In the genomic region with DNA sequence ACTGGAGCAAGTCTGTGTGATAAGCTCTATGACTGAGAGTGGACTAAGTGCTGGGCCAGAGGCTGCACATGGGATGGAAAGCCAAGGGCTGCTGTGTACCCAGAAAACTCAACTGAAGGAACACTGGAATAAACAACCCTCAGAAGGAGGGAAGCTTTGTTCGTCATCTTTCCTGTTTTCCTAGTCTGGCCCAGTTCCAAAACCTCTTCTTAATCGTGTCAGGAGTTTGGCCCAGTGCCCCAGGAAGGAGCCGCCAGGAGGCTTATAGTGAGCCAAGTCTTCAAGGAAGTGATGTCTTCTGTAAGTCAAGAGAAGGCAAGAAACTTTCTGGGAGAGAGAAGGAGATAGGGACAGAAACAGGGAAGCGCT, we compare ENCODE assay signal across 10 cellular contexts. TPM values are rescaled to one million over a fixed set of nuclear protein-coding genes. Genes with fewer than 3 reads are reported as not detected.
DNase-seq lines count a peak whose midpoint lies in the region; ATAC-seq and TF ChIP-seq lines count a peak whose summit lies in the region.
"Had no signal": no experiment of that assay in that cellular context is flagged by ENCODE, and none has a peak within 500 bp of the region (broad histone marks: within the 10 kb centered on the region; RNA-seq: fewer than 3 reads in every experiment).

No MANE protein-coding gene starts in this region.

- no peak overlapping the region for H3K4me3 ChIP-seq in upper lobe of right lung

- H3K4me3 Mint-ChIP-seq in activated T-helper 17 cell treated with anti-CD3 and anti-CD28 coated beads, Interleukin-2, amount 50 U/mL, for 72 hours: no peak overlapping the region
- H3K4me3 Mint-ChIP-seq: B cell had no signal

- no peaks in the 10 kb centered on the region for H3K27me3 Mint-ChIP-seq in activated T-helper 17 cell treated with anti-CD3 and anti-CD28 coated beads, Interleukin-2, amount 50 U/mL, for 72 hours
- H3K27me3 Mint-ChIP-seq: B cell had no signal

- no peak for TF ChIP-seq CTCF in upper lobe of right lung (IDR thresholded peaks at IDR 0.05)

- H3K27ac Mint-ChIP-seq in activated T-helper 17 cell treated with anti-CD3 and anti-CD28 coated beads, Interleukin-2, amount 50 U/mL, for 72 hours: peak overlapping the region; percentile 38

- H3K36me3 ChIP-seq in upper lobe of right lung: no peaks in the 10 kb centered on the region
- H3K36me3 ChIP-seq: neutrophil had no signal

- ATAC-seq in activated T-helper 17 cell treated with anti-CD3 and anti-CD28 coated beads, Interleukin-2, amount 50 U/mL, for 72 hours (replicated peaks): no peak
- peak; percentile 49 for ATAC-seq in upper lobe of right lung
- ATAC-seq in stimulated activated naive CD8-positive, alpha-beta T cell treated with anti-CD3 and anti-CD28 coated beads, Interleukin-15, Interleukin-2, amounts not matched to agents 100 U/mL and 50 U/mL, for 24 hours: no peak

- H3K36me3 Mint-ChIP-seq in activated T-helper 17 cell treated with anti-CD3 and anti-CD28 coated beads, Interleukin-2, amount 50 U/mL, for 72 hours (ENCODE audit: low read depth): no peaks in the 10 kb centered on the region

- H3K4me1 ChIP-seq in upper lobe of right lung: peaks cover 58% of the 10 kb centered on the region

- H3K27me3 ChIP-seq in upper lobe of right lung: no peaks in the 10 kb centered on the region
- H3K27me3 ChIP-seq: neutrophil had no signal

- H3K9me3 Mint-ChIP-seq in activated T-helper 17 cell treated with anti-CD3 and anti-CD28 coated beads, Interleukin-2, amount 50 U/mL, for 72 hours: no peaks in the 10 kb centered on the region

- H3K4me1 Mint-ChIP-seq in activated T-helper 17 cell treated with anti-CD3 and anti-CD28 coated beads, Interleukin-2, amount 50 U/mL, for 72 hours: peaks cover 34% of the 10 kb centered on the region

- peak; percentile 15 for DNase-seq in NCI-H345 (lab: John Stamatoyannopoulos, UW)
- no peak for DNase-seq in NCI-H345 treated with DMSO at 0.1 percent for 48 hours (lab: John Stamatoyannopoulos, UW; ENCODE audit: unreplicated experiment)
- DNase-seq in iris pigment epithelial cell (ENCODE audit: low read depth): peak; percentile 96
- peak; percentile 86 for DNase-seq in upper lobe of right lung
- no peak for DNase-seq in cortex of kidney (lab: John Stamatoyannopoulos, UW)
- DNase-seq in NCI-H2227 (lab: John Stamatoyannopoulos, UW; ENCODE audit: unreplicated experiment): no peak
- DNase-seq in stimulated activated naive CD8-positive, alpha-beta T cell treated with anti-CD3 and anti-CD28 coated beads, Interleukin-15, Interleukin-2, amounts not matched to agents 100 U/mL and 50 U/mL, for 24 hours: no peak

- no peaks in the 10 kb centered on the region for H3K9me3 ChIP-seq in upper lobe of right lung
- H3K9me3 ChIP-seq: neutrophil had no signal

- peak overlapping the region; percentile 99 for H3K27ac ChIP-seq in upper lobe of right lung
- H3K27ac ChIP-seq: neutrophil had no signal

- intact Hi-C loops in upper lobe of right lung (cut with DNase I): no loop called here

RNA-seq across cellular contexts. Expression of a gene that starts 23.3 kb away (rescaled TPM):
- total RNA-seq in activated T-helper 17 cell treated with anti-CD3 and anti-CD28 coated beads, Interleukin-2, amount 50 U/mL, for 72 hours: 10 to 100 TPM; 62.4 to 82.8 TPM
- total RNA-seq in upper lobe of right lung: 67.6 TPM

Comparison
In these comparisons a context has a peak if more than half of its experiments do, and no peak if none do; other contexts are left out.
1. DNase-seq: peak in NCI-H345 (single experiment), iris pigment epithelial cell (single experiment) and upper lobe of right lung (single experiment); none in NCI-H345 treated with DMSO at 0.1 percent for 48 hours (single experiment), cortex of kidney (single experiment), NCI-H2227 (single experiment) and stimulated activated naive CD8-positive, alpha-beta T cell treated with anti-CD3 and anti-CD28 coated beads, Interleukin-15, Interleukin-2, amounts not matched to agents 100 U/mL and 50 U/mL, for 24 hours (single experiment).